ENCODE assay signal across 14 cellular contexts in the genomic region with DNA sequence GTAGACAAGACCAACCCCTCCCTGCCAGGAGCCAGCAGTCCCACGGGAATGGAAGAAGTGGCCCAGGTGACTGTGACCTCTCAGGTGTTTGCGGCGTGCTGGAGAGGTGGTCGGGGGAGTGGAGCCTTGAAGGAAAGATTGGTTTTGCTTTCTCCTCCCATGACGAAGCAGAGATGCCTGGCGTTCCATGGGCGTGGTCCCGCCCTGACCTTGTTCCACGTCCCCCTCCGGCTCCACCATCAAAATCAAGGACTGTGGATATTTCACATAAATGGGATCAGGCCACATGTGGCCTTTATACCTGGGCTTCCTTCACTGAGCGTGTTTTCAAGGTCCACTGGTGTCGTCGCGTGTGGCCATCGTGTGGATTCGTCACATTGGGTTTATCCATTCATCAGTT.
A peak's percentile ranks its signal among the peaks of the same experiment; 100 is the strongest.
DNase-seq lines count a peak whose midpoint lies in the region; ATAC-seq, FAIRE-seq and TF ChIP-seq lines count a peak whose summit lies in the region.
"Had no signal": no experiment of that assay in that cellular context is flagged by ENCODE, and none has a peak within 500 bp of the region (broad histone marks: within the 10 kb centered on the region; RNA-seq: fewer than 3 reads in every experiment).

No MANE protein-coding gene starts in this region.

- no peak overlapping the region for H4K8ac ChIP-seq in H9 (replicated peaks; ENCODE audit: insufficient read length, low read depth, low read length)

- H4K20me1 ChIP-seq in H9 (ENCODE audit: control insufficient read depth, insufficient read depth, insufficient read length), result no peaks in the 10 kb centered on the region

- H3K9me3 Mint-ChIP-seq in H9 (no peaks in the 10 kb centered on the region; a peak in 1 of 5 replicates), endodermal cell (no peaks in the 10 kb centered on the region)
- H3K9me3 Mint-ChIP-seq: CD4-positive, CD25-positive, alpha-beta regulatory T cell had no signal

- H3K36me3 ChIP-seq in WERI-Rb-1 (no peaks in the 10 kb centered on the region), endodermal cell (ENCODE audit: control insufficient read depth, insufficient read depth, low read length) (no peaks in the 10 kb centered on the region)
- H3K36me3 ChIP-seq: BE2C had no signal

- no peak overlapping the region for H2BK20ac ChIP-seq in H9 (ENCODE audit: low read depth, low read length, poor library complexity, severe bottlenecking)

- no peak overlapping the region for H2BK5ac ChIP-seq in H9 (ENCODE audit: insufficient read length, low read length)

- no peak overlapping the region for H3K27ac Mint-ChIP-seq in H9
- H3K27ac Mint-ChIP-seq in endodermal cell, result no peak overlapping the region

- no peak overlapping the region for H3K4me3 ChIP-seq in WERI-Rb-1 (ENCODE audit: low read depth, low read length)
- no peak overlapping the region for H3K4me3 ChIP-seq in endodermal cell (ENCODE audit: low read length)
- H3K4me3 ChIP-seq: A549 had no signal

- H3K4me1 ChIP-seq in H9 (ENCODE audit: insufficient read depth, low read length), result peaks cover 12% of the 10 kb centered on the region
- H3K4me1 ChIP-seq in endodermal cell (ENCODE audit: control insufficient read depth, insufficient read depth, low read length), result no peaks in the 10 kb centered on the region
- H3K4me1 ChIP-seq: A549 had no signal

- H3K4me2 ChIP-seq in H9 (ENCODE audit: insufficient read depth, insufficient read length, low read length), result no peak overlapping the region
- H3K4me2 ChIP-seq: A549 had no signal

- no peaks in the 10 kb centered on the region for H3K79me2 ChIP-seq in H9 (ENCODE audit: insufficient read depth, low read length)

- peaks cover 21% of the 10 kb centered on the region for H3K27me3 Mint-ChIP-seq in H9 (ENCODE audit: low read depth)
- peaks cover 6% of the 10 kb centered on the region for H3K27me3 Mint-ChIP-seq in endodermal cell (ENCODE audit: insufficient read depth)
- H3K27me3 Mint-ChIP-seq: CD4-positive, CD25-positive, alpha-beta regulatory T cell had no signal

- H2BK120ac ChIP-seq in H9 (ENCODE audit: low read depth, low read length, poor library complexity, severe bottlenecking), result no peak overlapping the region

- no peak overlapping the region for H2AK5ac ChIP-seq in H9 (ENCODE audit: insufficient read length, low read length)

- H3K9ac ChIP-seq in H9 (ENCODE audit: extremely low read depth, insufficient read length, low read length), result no peak overlapping the region
- H3K9ac ChIP-seq in endodermal cell (ENCODE audit: extremely low read depth, low read length, poor library complexity, severe bottlenecking), result no peak overlapping the region

- no peaks in the 10 kb centered on the region for H3K9me3 ChIP-seq in H9 (ENCODE audit: control insufficient read depth, low read depth, low read length)
- H3K9me3 ChIP-seq in WERI-Rb-1 (ENCODE audit: severe bottlenecking), result no peaks in the 10 kb centered on the region
- no peaks in the 10 kb centered on the region for H3K9me3 ChIP-seq in endodermal cell (ENCODE audit: control insufficient read depth, low read length)
- H3K9me3 ChIP-seq: A549, BE2C had no signal

- H3K79me1 ChIP-seq in H9 (ENCODE audit: insufficient read depth, low read depth, low read length, poor library complexity, severe bottlenecking), result no peaks in the 10 kb centered on the region

- H3K4ac ChIP-seq in H9 (ENCODE audit: low read depth, low read length), result no peak overlapping the region

- FAIRE-seq in urothelium cell line (lab: Jason Lieb, UNC), result peak; percentile 69
- FAIRE-seq: A549 had no signal

- DNase-seq in H9 (peak; percentile 26), WERI-Rb-1 (peak; percentile 4), endodermal cell (peak; percentile 35), urothelium cell line (ENCODE audit: low spot score) (no peak)
- no peak for DNase-seq in activated CD4-positive, CD25-positive, alpha-beta regulatory T cell (lab: John Stamatoyannopoulos, UW)
- no peak for DNase-seq in activated CD8-positive, alpha-beta memory T cell treated with anti-CD3 and anti-CD28 coated beads, Interleukin-2, amount 50 U/mL, for 4 hours
- DNase-seq: BE2C; CD4-positive, CD25-positive, alpha-beta regulatory T cell; DMS53; GF-D8 had no signal

- no peak overlapping the region for H2BK12ac ChIP-seq in H9 (ENCODE audit: insufficient read length, low read depth, low read length)

- no peak overlapping the region for H2BK15ac ChIP-seq in H9 (ENCODE audit: low read depth, low read length)

- H2AFZ ChIP-seq in H9 (ENCODE audit: low read length), result no peak overlapping the region

- no peak overlapping the region for H3K18ac ChIP-seq in H9 (ENCODE audit: insufficient read length, low read depth, low read length)

- H3K4me1 Mint-ChIP-seq in H9 (peaks cover 15 to 19% of the 10 kb centered on the region in 2 experiments), endodermal cell (no peaks in the 10 kb centered on the region)

- no CpG with 5 or more reads among the region's 16 CpGs for WGBS in H9 (ENCODE audit: extremely low coverage, insufficient read length, low lambda C conversion rate)
- WGBS in endodermal cell (ENCODE audit: insufficient coverage in 1 of 2, insufficient read length in 1 of 2), 2 experiments, result 91 to 93% methylated on average over 13 to 16 of the region's 16 CpGs

- no peak overlapping the region for H4K5ac ChIP-seq in H9 (ENCODE audit: insufficient read length, low read depth, low read length)

- H3K36me3 Mint-ChIP-seq in H9 (ENCODE audit: insufficient read depth in 1 of 3, low read depth in 3 of 3), result no peaks in the 10 kb centered on the region
- H3K36me3 Mint-ChIP-seq in endodermal cell (ENCODE audit: low read depth), result no peaks in the 10 kb centered on the region

- H3K27ac ChIP-seq in H9 (ENCODE audit: insufficient read length, low read depth, low read length) (no peak overlapping the region), WERI-Rb-1 (no peak overlapping the region), endodermal cell (ENCODE audit: low read depth, low read length) (no peak overlapping the region)
- H3K27ac ChIP-seq: A549, HL-60 had no signal

- H3K23me2 ChIP-seq in H9 (ENCODE audit: insufficient read length, low read depth, low read length, poor library complexity, severe bottlenecking), result no peaks in the 10 kb centered on the region

- H3K14ac ChIP-seq in H9 (ENCODE audit: insufficient read depth, low read length), result no peak overlapping the region

- no peaks in the 10 kb centered on the region for H3K27me3 ChIP-seq in H9 (ENCODE audit: insufficient read depth, low read length)
- H3K27me3 ChIP-seq in WERI-Rb-1 (ENCODE audit: insufficient read depth, low read depth, severe bottlenecking), result no peaks in the 10 kb centered on the region
- peaks cover 2% of the 10 kb centered on the region for H3K27me3 ChIP-seq in endodermal cell (ENCODE audit: control insufficient read depth, insufficient read depth, low read length, poor library complexity, severe bottlenecking)
- H3K27me3 ChIP-seq: BE2C had no signal

- no peak overlapping the region for H3K56ac ChIP-seq in H9 (ENCODE audit: insufficient read length, low read depth, low read length)

- H3K23ac ChIP-seq in H9 (ENCODE audit: insufficient read length, low read depth, low read length), result no peak overlapping the region

- H3T11ph ChIP-seq in H9 (ENCODE audit: low read length), result no peak overlapping the region

- no peak for TF ChIP-seq CTCF in H9 (conservative IDR thresholded peaks at IDR 0.05)
- TF ChIP-seq CTCF in WERI-Rb-1 (IDR thresholded peaks at IDR 0.05; ENCODE audit: low read depth, low read length), result no peak
- TF ChIP-seq CTCF in endodermal cell (conservative IDR thresholded peaks at IDR 0.05), result no peak

- H4K91ac ChIP-seq in H9 (ENCODE audit: insufficient read length, low read depth, low read length), result no peak overlapping the region

- ATAC-seq in GM21529 (IDR thresholded peaks at IDR 0.05; ENCODE audit: unreplicated experiment), result no peak
- ATAC-seq: A549, HCT116 had no signal

- no peak overlapping the region for H3K4me3 Mint-ChIP-seq in H9
- no peak overlapping the region for H3K4me3 Mint-ChIP-seq in endodermal cell
- H3K4me3 Mint-ChIP-seq: CD4-positive, CD25-positive, alpha-beta regulatory T cell had no signal

Comparison
In these comparisons a context has a peak if more than half of its experiments do, and no peak if none do; other contexts are left out.
1. DNase-seq: peak in H9 (single experiment), WERI-Rb-1 (single experiment) and endodermal cell (single experiment); none in urothelium cell line (single experiment), activated CD4-positive, CD25-positive, alpha-beta regulatory T cell (0 of 4) and activated CD8-positive, alpha-beta memory T cell treated with anti-CD3 and anti-CD28 coated beads, Interleukin-2, amount 50 U/mL, for 4 hours (single experiment).